10 cellular contexts compared by ENCODE assay signal in the genomic region with DNA sequence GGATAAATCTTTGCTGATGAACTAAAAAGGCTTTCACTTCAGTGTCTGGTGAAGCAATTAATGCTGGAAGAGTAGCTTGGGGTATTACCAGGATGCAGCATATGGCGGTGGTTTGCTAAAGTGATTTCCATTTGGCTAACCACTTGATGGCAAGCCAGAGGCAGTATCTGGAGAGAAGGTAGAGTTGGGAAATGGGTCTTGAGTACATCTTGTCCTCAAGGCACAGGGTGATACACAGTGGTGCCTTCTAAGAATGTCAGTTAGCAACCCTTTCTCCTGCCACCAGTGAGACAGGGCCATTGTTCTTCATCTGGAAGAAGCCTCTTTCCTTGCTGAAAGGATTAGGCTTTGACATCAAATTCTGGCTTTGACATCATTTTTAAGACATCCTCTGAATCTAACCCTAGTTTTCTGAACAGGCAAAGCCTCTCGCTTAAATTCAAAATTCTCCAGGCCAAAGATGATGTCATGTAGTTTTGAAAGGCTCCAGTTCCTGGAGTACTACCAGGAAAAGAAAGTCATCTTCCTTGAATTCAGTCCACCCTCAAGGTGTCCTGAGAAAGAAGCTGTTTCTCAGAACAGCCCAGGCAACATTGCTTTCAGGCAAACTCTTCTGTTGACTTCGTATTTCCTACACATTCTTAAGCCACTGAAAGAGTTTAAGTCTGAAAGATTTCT.
DNase-seq lines count a peak whose midpoint lies in the region; FAIRE-seq and TF ChIP-seq lines count a peak whose summit lies in the region.
"Had no signal": no experiment of that assay in that cellular context is flagged by ENCODE, and none has a peak within 500 bp of the region (broad histone marks: within the 10 kb centered on the region; RNA-seq: fewer than 3 reads in every experiment).

No MANE protein-coding gene starts in this region.

- in situ Hi-C loops in astrocyte of the spinal cord (cut with HindIII; ENCODE audit: low sequenced_read_pairs), result no loop called here

- peak overlapping the region; percentile 84 for H3K27ac Mint-ChIP-seq in activated CD4-positive, alpha-beta T cell treated with anti-CD3 and anti-CD28 coated beads, Interleukin-2, amount 10 ng/mL, durations not matched to agents 24 days and 14 days

- no peak overlapping the region for H3K4me3 ChIP-seq in astrocyte of the spinal cord (ENCODE audit: low read depth, low read length)
- H3K4me3 ChIP-seq in testis, result no peak overlapping the region

- FAIRE-seq in GM12891 (lab: Jason Lieb, UNC), result no peak

- H3K4me1 Mint-ChIP-seq in activated CD4-positive, alpha-beta T cell treated with anti-CD3 and anti-CD28 coated beads, Interleukin-2, amount 10 ng/mL, durations not matched to agents 24 days and 14 days, result peaks cover 69% of the 10 kb centered on the region

- intact Hi-C loops in activated CD4-positive, alpha-beta T cell treated with anti-CD3 and anti-CD28 coated beads, Interleukin-2, amount 10 ng/mL, durations not matched to agents 24 days and 14 days (cut with micrococcal nuclease), result loop anchor here (1.0 to 2.0 kb wide), 2 partner anchors 8 to 17 kb away; no protein-coding TSS in a partner anchor
- intact Hi-C loops in testis (cut with DNase I; ENCODE audit: low total_unique reads), result no loop called here

- peak overlapping the region; percentile 69 for H3K4me3 Mint-ChIP-seq in activated CD4-positive, alpha-beta T cell treated with anti-CD3 and anti-CD28 coated beads, Interleukin-2, amount 10 ng/mL, durations not matched to agents 24 days and 14 days

- peaks cover 86% of the 10 kb centered on the region for H3K36me3 Mint-ChIP-seq in activated CD4-positive, alpha-beta T cell treated with anti-CD3 and anti-CD28 coated beads, Interleukin-2, amount 10 ng/mL, durations not matched to agents 24 days and 14 days (ENCODE audit: low read depth)

- H3K9me3 ChIP-seq in testis, result no peaks in the 10 kb centered on the region

- H3K27me3 ChIP-seq in testis, result no peaks in the 10 kb centered on the region

- H3K9me3 Mint-ChIP-seq in activated CD4-positive, alpha-beta T cell treated with anti-CD3 and anti-CD28 coated beads, Interleukin-2, amount 10 ng/mL, durations not matched to agents 24 days and 14 days, result peaks cover 16% of the 10 kb centered on the region

- H3K27ac ChIP-seq in testis, result peak overlapping the region; percentile 26 to 77
- H3K27ac ChIP-seq: RWPE1 had no signal

- no peak for TF ChIP-seq CTCF in astrocyte of the spinal cord (IDR thresholded peaks at IDR 0.05; ENCODE audit: low read depth, low read length)
- no peak for TF ChIP-seq CTCF in testis (IDR thresholded peaks at IDR 0.05)

- peaks cover 21% of the 10 kb centered on the region for H3K4me1 ChIP-seq in testis

- DNase-seq in activated CD4-positive, alpha-beta T cell treated with anti-CD3 and anti-CD28 coated beads, Interleukin-2, amount 10 ng/mL, durations not matched to agents 24 days and 14 days, result peak; percentile 73
- no peak for DNase-seq in activated CD4-positive, alpha-beta T cell treated with anti-CD3 and anti-CD28 coated beads, Interleukin-2, amount 50 U/mL, for 4 hours
- DNase-seq in astrocyte of the spinal cord (ENCODE audit: low read depth, low spot score) (peak; percentile 66), kidney tubule cell (ENCODE audit: low spot score) (peak; percentile 39), testis (no peak), GM12891 (ENCODE audit: insufficient read length, low spot score) (no peak), NCI-H146 (lab: John Stamatoyannopoulos, UW) (no peak), cerebellum (ENCODE audit: low spot score) (no peak)
- DNase-seq: NCI-H1436 had no signal

- WGBS in testis, 2 donors, result 77 to 79% methylated on average over 3 of the region's 3 CpGs

- TF ChIP-seq POLR2A in testis (IDR thresholded peaks at IDR 0.05) (no peak), GM12891 (IDR thresholded peaks at IDR 0.05; ENCODE audit: low read depth, low read length) (no peak)

- no peaks in the 10 kb centered on the region for H3K27me3 Mint-ChIP-seq in activated CD4-positive, alpha-beta T cell treated with anti-CD3 and anti-CD28 coated beads, Interleukin-2, amount 10 ng/mL, durations not matched to agents 24 days and 14 days

- no peaks in the 10 kb centered on the region for H3K36me3 ChIP-seq in testis (ENCODE audit: low read depth, missing control alignments)

TF ChIP-seq in GM12891, 5 proteins besides CTCF, POLR2A, EP300 and RAD21:
- TF ChIP-seq POLR2AphosphoS5 (IDR thresholded peaks at IDR 0.05; ENCODE audit: low read depth, low read length), result no peak
- no peak for TF ChIP-seq PAX5 (IDR thresholded peaks at IDR 0.05; ENCODE audit: insufficient read depth, low read length, severe bottlenecking)
- TF ChIP-seq TAF1 (IDR thresholded peaks at IDR 0.05; ENCODE audit: low read depth, low read length), result no peak
- TF ChIP-seq SPI1 (IDR thresholded peaks at IDR 0.05; ENCODE audit: low read depth, low read length), result no peak
- no peak for TF ChIP-seq POU2F2 (IDR thresholded peaks at IDR 0.05; ENCODE audit: low read depth, low read length)
TF ChIP-seq in GM12891: peak in this region for 0.

Comparison
In these comparisons a context has a peak if more than half of its experiments do, and no peak if none do; other contexts are left out.
1. DNase-seq: peak in activated CD4-positive, alpha-beta T cell treated with anti-CD3 and anti-CD28 coated beads, Interleukin-2, amount 10 ng/mL, durations not matched to agents 24 days and 14 days (single experiment), astrocyte of the spinal cord (single experiment) and kidney tubule cell (single experiment); none in activated CD4-positive, alpha-beta T cell treated with anti-CD3 and anti-CD28 coated beads, Interleukin-2, amount 50 U/mL, for 4 hours (0 of 2), testis (single experiment), GM12891 (single experiment), NCI-H146 (single experiment) and cerebellum (single experiment).